ENCODE assay signal across 8 cellular contexts in genomic region chr9:129887210-129888084, GRCh38. TPM values are rescaled to one million over a fixed set of nuclear protein-coding genes. Genes with fewer than 3 reads are reported as not detected.
DNase-seq lines count a peak whose midpoint lies in the region; ATAC-seq, FAIRE-seq and TF ChIP-seq lines count a peak whose summit lies in the region.

No MANE protein-coding gene starts in this region.

- peak overlapping the region; percentile 92 to 98 (median 92) for H3K4me3 Mint-ChIP-seq in CD4-positive, CD25-positive, alpha-beta regulatory T cell
- H3K4me3 Mint-ChIP-seq in activated T-helper 1 cell treated with anti-CD3 and anti-CD28 coated beads, Interleukin-12 subunit alpha, Interleukin-12 subunit beta, Interleukin-2, Interleukin-4 antibody, amounts not matched to agents 30 ng/mL and 10 ng/mL and 1 ng/mL, durations not matched to agents 14 hours and 24 hours and 36 hours: peak overlapping the region; percentile 92
- H3K4me3 Mint-ChIP-seq in stimulated activated naive B cell treated with anti-CD40 and anti-IgM and Interleukin-4, amounts not matched to agents 10 μg/mL and 1 μg/mL and 100 μg/mL, for 72 hours: peak overlapping the region; percentile 86 to 91

- TF ChIP-seq CTCF in kidney (IDR thresholded peaks at IDR 0.05; ENCODE audit: borderline replicate concordance, extremely low read depth, insufficient read depth): no peak

- peaks cover 25 to 90% (median 53%) of the 10 kb centered on the region in 4 donors for H3K4me1 Mint-ChIP-seq in CD4-positive, CD25-positive, alpha-beta regulatory T cell
- peaks cover 85% of the 10 kb centered on the region for H3K4me1 Mint-ChIP-seq in activated T-helper 1 cell treated with anti-CD3 and anti-CD28 coated beads, Interleukin-12 subunit alpha, Interleukin-12 subunit beta, Interleukin-2, Interleukin-4 antibody, amounts not matched to agents 30 ng/mL and 10 ng/mL and 1 ng/mL, durations not matched to agents 14 hours and 24 hours and 36 hours (ENCODE audit: low read depth)
- H3K4me1 Mint-ChIP-seq in stimulated activated naive B cell treated with anti-CD40 and anti-IgM and Interleukin-4, amounts not matched to agents 10 μg/mL and 1 μg/mL and 100 μg/mL, for 72 hours: peaks cover 67 to 89% of the 10 kb centered on the region in 2 donors

- H3K27ac ChIP-seq in CD4-positive, CD25-positive, alpha-beta regulatory T cell (ENCODE audit: insufficient read depth, low read length, poor library complexity, severe bottlenecking): peak overlapping the region; percentile 99
- H3K27ac ChIP-seq in kidney (ENCODE audit: low read depth in 2 of 2, low read length in 2 of 2): peak overlapping the region; percentile 23 to 27

- no peak for FAIRE-seq in kidney (lab: Jason Lieb, UNC)

- peaks cover 15% of the 10 kb centered on the region for H3K36me3 Mint-ChIP-seq in CD4-positive, CD25-positive, alpha-beta regulatory T cell
- H3K36me3 Mint-ChIP-seq in activated T-helper 1 cell treated with anti-CD3 and anti-CD28 coated beads, Interleukin-12 subunit alpha, Interleukin-12 subunit beta, Interleukin-2, Interleukin-4 antibody, amounts not matched to agents 30 ng/mL and 10 ng/mL and 1 ng/mL, durations not matched to agents 14 hours and 24 hours and 36 hours (ENCODE audit: low read depth): peaks cover 27% of the 10 kb centered on the region
- peaks cover 56 to 72% of the 10 kb centered on the region in 2 donors for H3K36me3 Mint-ChIP-seq in stimulated activated naive B cell treated with anti-CD40 and anti-IgM and Interleukin-4, amounts not matched to agents 10 μg/mL and 1 μg/mL and 100 μg/mL, for 72 hours

- H3K9ac ChIP-seq in kidney (ENCODE audit: low read length in 2 of 2): peak overlapping the region in 1 of 2 donors; percentile 2

- peak overlapping the region; percentile 99 to 100 (median 100) for H3K27ac Mint-ChIP-seq in CD4-positive, CD25-positive, alpha-beta regulatory T cell
- peak overlapping the region; percentile 100 for H3K27ac Mint-ChIP-seq in activated T-helper 1 cell treated with anti-CD3 and anti-CD28 coated beads, Interleukin-12 subunit alpha, Interleukin-12 subunit beta, Interleukin-2, Interleukin-4 antibody, amounts not matched to agents 30 ng/mL and 10 ng/mL and 1 ng/mL, durations not matched to agents 14 hours and 24 hours and 36 hours
- peak overlapping the region; percentile 99 for H3K27ac Mint-ChIP-seq in stimulated activated naive B cell treated with anti-CD40 and anti-IgM and Interleukin-4, amounts not matched to agents 10 μg/mL and 1 μg/mL and 100 μg/mL, for 72 hours

- no peaks in the 10 kb centered on the region for H3K27me3 ChIP-seq in CD4-positive, CD25-positive, alpha-beta regulatory T cell (ENCODE audit: control insufficient read depth, insufficient read depth, low read length)

- no peaks in the 10 kb centered on the region for H3K36me3 ChIP-seq in CD4-positive, CD25-positive, alpha-beta regulatory T cell (ENCODE audit: control insufficient read depth, insufficient read depth, low read length)
- H3K36me3 ChIP-seq in kidney (ENCODE audit: control insufficient read depth in 1 of 2, insufficient read depth in 2 of 2, low read length in 2 of 2): peaks cover 0 to 4% of the 10 kb centered on the region in 2 donors

- no peaks in the 10 kb centered on the region for H3K9me3 ChIP-seq in CD4-positive, CD25-positive, alpha-beta regulatory T cell (ENCODE audit: control insufficient read depth in 2 of 2, low read length in 2 of 2)
- H3K9me3 ChIP-seq in kidney (ENCODE audit: control insufficient read depth in 1 of 2, low read length in 2 of 2): no peaks in the 10 kb centered on the region

- no peak for ATAC-seq in CD4-positive, CD25-positive, alpha-beta regulatory T cell (ENCODE audit: low read depth in 2 of 2)
- peak; percentile 17 to 22 for ATAC-seq in stimulated activated naive B cell treated with anti-CD40 and anti-IgM and Interleukin-4, amounts not matched to agents 10 μg/mL and 1 μg/mL and 100 μg/mL, for 72 hours (replicated peaks)

- peaks cover 22% of the 10 kb centered on the region for H3K27me3 Mint-ChIP-seq in CD4-positive, CD25-positive, alpha-beta regulatory T cell
- peaks cover 2% of the 10 kb centered on the region for H3K27me3 Mint-ChIP-seq in activated T-helper 1 cell treated with anti-CD3 and anti-CD28 coated beads, Interleukin-12 subunit alpha, Interleukin-12 subunit beta, Interleukin-2, Interleukin-4 antibody, amounts not matched to agents 30 ng/mL and 10 ng/mL and 1 ng/mL, durations not matched to agents 14 hours and 24 hours and 36 hours (ENCODE audit: insufficient read depth)
- H3K27me3 Mint-ChIP-seq in stimulated activated naive B cell treated with anti-CD40 and anti-IgM and Interleukin-4, amounts not matched to agents 10 μg/mL and 1 μg/mL and 100 μg/mL, for 72 hours: no peaks in the 10 kb centered on the region

- intact Hi-C loops in activated T-helper 1 cell treated with anti-CD3 and anti-CD28 coated beads, Interleukin-12 subunit alpha, Interleukin-12 subunit beta, Interleukin-2, Interleukin-4 antibody, amounts not matched to agents 30 ng/mL and 10 ng/mL and 1 ng/mL, durations not matched to agents 14 hours and 24 hours and 36 hours (cut with micrococcal nuclease): loop anchor here (1.0 to 5.0 kb wide), 9 partner anchors 45 to 1385 kb away; partner anchors contain the start of gene GPR107
- intact Hi-C loops in kidney (cut with DNase I): no loop called here

- peak; percentile 73 to 86 (median 82) for DNase-seq in CD4-positive, CD25-positive, alpha-beta regulatory T cell
- peak; percentile 54 for DNase-seq in MV-4-11 (lab: John Stamatoyannopoulos, UW)
- DNase-seq in activated T-helper 1 cell treated with anti-CD3 and anti-CD28 coated beads, Interleukin-12 subunit alpha, Interleukin-12 subunit beta, Interleukin-2, Interleukin-4 antibody, amounts not matched to agents 30 ng/mL and 10 ng/mL and 1 ng/mL, durations not matched to agents 14 hours and 24 hours and 36 hours (ENCODE audit: low spot score): peak; percentile 72
- no peak for DNase-seq in kidney
- peak; percentile 71 for DNase-seq in stimulated activated naive B cell treated with anti-CD40 and anti-IgM and Interleukin-4, amounts not matched to agents 10 μg/mL and 1 μg/mL and 100 μg/mL, for 72 hours
- DNase-seq in midbrain (lab: John Stamatoyannopoulos, UW): no peak
- no peak for DNase-seq in HCEC 1CT
- DNase-seq in NCI-H2196 treated with DMSO at 0.1 percent for 48 hours (lab: John Stamatoyannopoulos, UW; ENCODE audit: unreplicated experiment): no peak

- no peaks in the 10 kb centered on the region for H3K9me3 Mint-ChIP-seq in CD4-positive, CD25-positive, alpha-beta regulatory T cell
- H3K9me3 Mint-ChIP-seq in activated T-helper 1 cell treated with anti-CD3 and anti-CD28 coated beads, Interleukin-12 subunit alpha, Interleukin-12 subunit beta, Interleukin-2, Interleukin-4 antibody, amounts not matched to agents 30 ng/mL and 10 ng/mL and 1 ng/mL, durations not matched to agents 14 hours and 24 hours and 36 hours: no peaks in the 10 kb centered on the region
- peaks cover 6 to 7% of the 10 kb centered on the region in 2 donors for H3K9me3 Mint-ChIP-seq in stimulated activated naive B cell treated with anti-CD40 and anti-IgM and Interleukin-4, amounts not matched to agents 10 μg/mL and 1 μg/mL and 100 μg/mL, for 72 hours

- H3K4me3 ChIP-seq in CD4-positive, CD25-positive, alpha-beta regulatory T cell (ENCODE audit: low read depth, low read length): peak overlapping the region; percentile 87
- no peak overlapping the region for H3K4me3 ChIP-seq in kidney (ENCODE audit: low read length in 2 of 2)

- peaks cover 91% of the 10 kb centered on the region for H3K4me1 ChIP-seq in CD4-positive, CD25-positive, alpha-beta regulatory T cell (ENCODE audit: control insufficient read depth, insufficient read depth, low read length, poor library complexity, severe bottlenecking)
- peaks cover 9 to 23% of the 10 kb centered on the region in 2 donors for H3K4me1 ChIP-seq in kidney (ENCODE audit: control insufficient read depth in 1 of 2, insufficient read depth in 1 of 2, low read depth in 1 of 2, low read length in 2 of 2)

RNA-seq across cellular contexts. Expression of gene USP20, which starts 52.2 kb away (rescaled TPM):
- total RNA-seq in CD4-positive, CD25-positive, alpha-beta regulatory T cell: 116 TPM
- 10 to 100 TPM; 37.1 to 54.7 (median 46.9) TPM for polyA plus RNA-seq in CD4-positive, CD25-positive, alpha-beta regulatory T cell
- 47.9 and 50.2 TPM in 2 replicates for total RNA-seq in activated T-helper 1 cell treated with anti-CD3 and anti-CD28 coated beads, Interleukin-12 subunit alpha, Interleukin-12 subunit beta, Interleukin-2, Interleukin-4 antibody, amounts not matched to agents 30 ng/mL and 10 ng/mL and 1 ng/mL, durations not matched to agents 14 hours and 24 hours and 36 hours
- total RNA-seq in kidney: 28.8 TPM
- polyA plus RNA-seq in kidney (ENCODE audit: insufficient read depth, low read depth, low replicate concordance): 22.8 TPM

RNA-seq across cellular contexts. Expression of gene C9orf78, which starts 52.4 kb away (rescaled TPM):
- 91.6 TPM for total RNA-seq in CD4-positive, CD25-positive, alpha-beta regulatory T cell
- polyA plus RNA-seq in CD4-positive, CD25-positive, alpha-beta regulatory T cell: 100 to 1,000 TPM; 155 to 196 (median 170) TPM
- total RNA-seq in activated T-helper 1 cell treated with anti-CD3 and anti-CD28 coated beads, Interleukin-12 subunit alpha, Interleukin-12 subunit beta, Interleukin-2, Interleukin-4 antibody, amounts not matched to agents 30 ng/mL and 10 ng/mL and 1 ng/mL, durations not matched to agents 14 hours and 24 hours and 36 hours: 64.0 and 67.4 TPM in 2 replicates
- total RNA-seq in kidney: 39.7 TPM
- 62.1 TPM for polyA plus RNA-seq in kidney (ENCODE audit: insufficient read depth, low read depth, low replicate concordance)

Comparison
In these comparisons a context has a peak if more than half of its experiments do, and no peak if none do; other contexts are left out.
1. ATAC-seq: peak in stimulated activated naive B cell treated with anti-CD40 and anti-IgM and Interleukin-4, amounts not matched to agents 10 μg/mL and 1 μg/mL and 100 μg/mL, for 72 hours (2 of 2); none in CD4-positive, CD25-positive, alpha-beta regulatory T cell (0 of 2).
2. DNase-seq: peak in CD4-positive, CD25-positive, alpha-beta regulatory T cell (3 of 3), MV-4-11 (single experiment), activated T-helper 1 cell treated with anti-CD3 and anti-CD28 coated beads, Interleukin-12 subunit alpha, Interleukin-12 subunit beta, Interleukin-2, Interleukin-4 antibody, amounts not matched to agents 30 ng/mL and 10 ng/mL and 1 ng/mL, durations not matched to agents 14 hours and 24 hours and 36 hours (single experiment) and stimulated activated naive B cell treated with anti-CD40 and anti-IgM and Interleukin-4, amounts not matched to agents 10 μg/mL and 1 μg/mL and 100 μg/mL, for 72 hours (single experiment); none in kidney (single experiment), midbrain (single experiment), HCEC 1CT (single experiment) and NCI-H2196 treated with DMSO at 0.1 percent for 48 hours (single experiment).
3. Peak in every context shown above with its lines, with median percentiles within 50 percentile points of each other: H3K27ac Mint-ChIP-seq and H3K4me3 Mint-ChIP-seq.